Comparison of ENCODE assay signal across 25 cellular contexts in genomic region chr6:51655517-51655916, GRCh38.
"Had no signal": no experiment of that assay in that cellular context is flagged by ENCODE, and none has a peak within 500 bp of the region (broad histone marks: within the 10 kb centered on the region; RNA-seq: fewer than 3 reads in every experiment).

No MANE protein-coding gene starts in this region.

- H3K27me3 Mint-ChIP-seq: activated naive CD8-positive, alpha-beta T cell treated with anti-CD3 and anti-CD28 coated beads, Interleukin-2, amount 10 ng/mL, durations not matched to agents 7 days and 5 days had no signal

- H3K4me1 Mint-ChIP-seq: activated naive CD8-positive, alpha-beta T cell treated with anti-CD3 and anti-CD28 coated beads, Interleukin-2, amount 10 ng/mL, durations not matched to agents 7 days and 5 days; WTC11 had no signal

- H3K36me3 Mint-ChIP-seq: activated naive CD8-positive, alpha-beta T cell treated with anti-CD3 and anti-CD28 coated beads, Interleukin-2, amount 10 ng/mL, durations not matched to agents 7 days and 5 days; WTC11 had no signal

- H3K4me3 ChIP-seq: adrenal gland had no signal

- H3K36me3 ChIP-seq: adrenal gland had no signal

- H3K27ac Mint-ChIP-seq: activated CD8-positive, alpha-beta T cell treated with anti-CD3 and anti-CD28 coated beads, Interleukin-2, amount 10 ng/mL, durations not matched to agents 7 days and 5 days; activated naive CD8-positive, alpha-beta T cell treated with anti-CD3 and anti-CD28 coated beads, Interleukin-2, amount 10 ng/mL, durations not matched to agents 7 days and 5 days; T-helper 1 cell treated with Interleukin-12 subunit alpha and Interleukin-12 subunit beta and Interleukin-4 antibody, amounts not matched to agents 30 μg/mL and 1 μg/mL, for 36 hours; WTC11 had no signal

- ATAC-seq: activated CD8-positive, alpha-beta T cell treated with anti-CD3 and anti-CD28 coated beads, Interleukin-2, amount 10 ng/mL, durations not matched to agents 7 days and 5 days; Panc1; WTC11 had no signal

- H3K9me3 ChIP-seq: adrenal gland had no signal

- DNase-seq: activated CD4-positive, alpha-beta T cell treated with anti-CD3 and anti-CD28 coated beads for 48 hours; activated CD4-positive, alpha-beta T cell treated with anti-CD3 and anti-CD28 coated beads, Interleukin-2, amount 50 U/mL, for 4 hours; activated CD4-positive, CD25-positive, alpha-beta regulatory T cell treated with anti-CD3 and anti-CD28 coated beads, Interleukin-2, amount 50 U/mL, for 72 hours; activated CD8-positive, alpha-beta memory T cell treated with anti-CD3 and anti-CD28 coated beads, Interleukin-2, amount 50 U/mL, for 48 hours; activated CD8-positive, alpha-beta T cell treated with anti-CD3 and anti-CD28 coated beads, Interleukin-2, amount 10 ng/mL, durations not matched to agents 7 days and 5 days; activated naive CD4-positive, alpha-beta T cell treated with anti-CD3 and anti-CD28 coated beads, Interleukin-2, amount 50 U/mL, for 16 hours; activated naive CD8-positive, alpha-beta T cell treated with anti-CD3 and anti-CD28 coated beads, Interleukin-2, amount 10 ng/mL, durations not matched to agents 7 days and 5 days; activated T-cell treated with anti-CD3 and anti-CD28 coated beads, Interleukin-2, amount 50 U/mL, for 1 hour; adrenal gland; anterior cingulate cortex; central memory CD4-positive, alpha-beta T cell; NCI-H1048; NCI-H1930; NCI-H2107; NCI-H2171 treated with DMSO at 0.1 percent for 48 hours; NCI-H226; NCI-H510A; NCI-H526 treated with DMSO at 0.1 percent for 48 hours; NCI-H82; SHP77 treated with DMSO at 0.1 percent for 48 hours; T-helper 9 cell had no signal

- H3K4me1 ChIP-seq: adrenal gland had no signal

- H3K9me3 Mint-ChIP-seq: activated naive CD8-positive, alpha-beta T cell treated with anti-CD3 and anti-CD28 coated beads, Interleukin-2, amount 10 ng/mL, durations not matched to agents 7 days and 5 days; T-helper 1 cell treated with Interleukin-12 subunit alpha and Interleukin-12 subunit beta and Interleukin-4 antibody, amounts not matched to agents 30 μg/mL and 1 μg/mL, for 36 hours; WTC11 had no signal

- H3K4me3 Mint-ChIP-seq: activated CD8-positive, alpha-beta T cell treated with anti-CD3 and anti-CD28 coated beads, Interleukin-2, amount 10 ng/mL, durations not matched to agents 7 days and 5 days; activated naive CD8-positive, alpha-beta T cell treated with anti-CD3 and anti-CD28 coated beads, Interleukin-2, amount 10 ng/mL, durations not matched to agents 7 days and 5 days; T-helper 1 cell treated with Interleukin-12 subunit alpha and Interleukin-12 subunit beta and Interleukin-4 antibody, amounts not matched to agents 30 μg/mL and 1 μg/mL, for 36 hours; WTC11 had no signal

- H3K27me3 ChIP-seq: adrenal gland had no signal

- H3K27ac ChIP-seq: adrenal gland, RWPE1 had no signal
